17 cellular contexts compared by ENCODE assay signal in the genomic region with DNA sequence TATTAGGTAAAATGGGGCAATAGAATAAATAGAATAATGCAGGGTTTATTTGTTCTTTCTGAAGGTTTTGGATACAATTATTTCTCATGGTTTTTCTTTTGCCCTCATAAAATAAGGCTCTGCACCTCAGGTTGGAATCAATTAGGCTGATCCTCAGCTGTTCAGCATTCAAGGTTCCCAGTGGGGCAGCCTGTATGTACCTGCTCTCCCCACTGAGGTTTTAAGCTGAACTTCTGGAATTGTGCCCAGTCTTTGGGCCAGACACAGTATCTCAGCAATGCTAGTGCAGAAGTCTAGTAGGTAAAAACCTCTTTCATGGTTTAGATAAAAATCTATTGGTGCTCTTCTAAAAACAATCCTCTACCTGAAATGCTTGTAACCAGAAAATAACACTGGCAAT.
"Had no signal": no experiment of that assay in that cellular context is flagged by ENCODE, and none has a peak within 500 bp of the region (broad histone marks: within the 10 kb centered on the region; RNA-seq: fewer than 3 reads in every experiment).

No MANE protein-coding gene starts in this region.

- H3K9me3 Mint-ChIP-seq: activated CD4-positive, alpha-beta memory T cell treated with anti-CD3 and anti-CD28 coated beads for 36 hours; activated naive CD8-positive, alpha-beta T cell treated with anti-CD3 and anti-CD28 coated beads, Interleukin-2, amount 10 ng/mL, durations not matched to agents 7 days and 5 days; neural progenitor cell had no signal

- H3K4me1 Mint-ChIP-seq: activated naive CD8-positive, alpha-beta T cell treated with anti-CD3 and anti-CD28 coated beads, Interleukin-2, amount 10 ng/mL, durations not matched to agents 7 days and 5 days had no signal

- H3K4me1 ChIP-seq: gastrocnemius medialis, neural progenitor cell, pancreas, uterus had no signal

- H3K27me3 ChIP-seq: gastrocnemius medialis, hepatocyte, neural progenitor cell, pancreas, uterus had no signal

- ATAC-seq: effector memory CD8-positive, alpha-beta T cell; gastrocnemius medialis; pancreas had no signal

- DNase-seq: activated CD4-positive, alpha-beta memory T cell treated with anti-CD3 and anti-CD28 coated beads for 36 hours; activated CD4-positive, alpha-beta T cell treated with anti-CD3 and anti-CD28 coated beads for 1 hour; activated gamma-delta T cell; activated naive CD8-positive, alpha-beta T cell treated with anti-CD3 and anti-CD28 coated beads, Interleukin-2, amount 10 ng/mL, durations not matched to agents 7 days and 5 days; activated T-cell treated with anti-CD3 and anti-CD28 coated beads, Interleukin-2, amount 50 U/mL, for 48 hours; anterior cingulate cortex; effector memory CD8-positive, alpha-beta T cell; gastrocnemius medialis; kidney; pancreas; stimulated activated CD4-positive, alpha-beta T cell treated with anti-CD3 and anti-CD28 coated beads, Interleukin-15, amount 100 ng/mL, for 24 hours; stimulated activated CD4-positive, alpha-beta T cell treated with anti-CD3 and anti-CD28 coated beads, Interleukin-4, amount 100 ng/mL, for 24 hours; uterus had no signal

- H3K36me3 Mint-ChIP-seq: activated CD4-positive, alpha-beta memory T cell treated with anti-CD3 and anti-CD28 coated beads for 36 hours; activated naive CD8-positive, alpha-beta T cell treated with anti-CD3 and anti-CD28 coated beads, Interleukin-2, amount 10 ng/mL, durations not matched to agents 7 days and 5 days; neural progenitor cell had no signal

- H3K27ac Mint-ChIP-seq: activated CD4-positive, alpha-beta memory T cell treated with anti-CD3 and anti-CD28 coated beads for 36 hours; activated naive CD8-positive, alpha-beta T cell treated with anti-CD3 and anti-CD28 coated beads, Interleukin-2, amount 10 ng/mL, durations not matched to agents 7 days and 5 days; effector memory CD8-positive, alpha-beta T cell; neural progenitor cell; stimulated activated naive CD8-positive, alpha-beta T cell treated with anti-CD3 and anti-CD28 coated beads, Interleukin-15, Interleukin-2, amounts not matched to agents 100 ng/mL and 50 ng/mL, for 24 hours had no signal

- H3K36me3 ChIP-seq: gastrocnemius medialis, neural progenitor cell, pancreas, uterus had no signal

- H3K9me3 ChIP-seq: gastrocnemius medialis, pancreas, uterus had no signal

- FAIRE-seq: kidney, pancreas had no signal

- H3K9ac ChIP-seq: neural progenitor cell had no signal

- H3K27me3 Mint-ChIP-seq: activated CD4-positive, alpha-beta memory T cell treated with anti-CD3 and anti-CD28 coated beads for 36 hours; activated naive CD8-positive, alpha-beta T cell treated with anti-CD3 and anti-CD28 coated beads, Interleukin-2, amount 10 ng/mL, durations not matched to agents 7 days and 5 days; effector memory CD8-positive, alpha-beta T cell; stimulated activated naive CD8-positive, alpha-beta T cell treated with anti-CD3 and anti-CD28 coated beads, Interleukin-15, Interleukin-2, amounts not matched to agents 100 ng/mL and 50 ng/mL, for 24 hours had no signal

- H3K27ac ChIP-seq: epithelial cell of prostate, gastrocnemius medialis, hepatocyte, neural progenitor cell, pancreas, uterus had no signal

- H3K4me2 ChIP-seq: hepatocyte, neural progenitor cell had no signal

- H2AFZ ChIP-seq: hepatocyte, neural progenitor cell had no signal

- H3K79me2 ChIP-seq: hepatocyte had no signal

- H3K4me3 Mint-ChIP-seq: activated CD4-positive, alpha-beta memory T cell treated with anti-CD3 and anti-CD28 coated beads for 36 hours; activated naive CD8-positive, alpha-beta T cell treated with anti-CD3 and anti-CD28 coated beads, Interleukin-2, amount 10 ng/mL, durations not matched to agents 7 days and 5 days; effector memory CD8-positive, alpha-beta T cell; neural progenitor cell; stimulated activated naive CD8-positive, alpha-beta T cell treated with anti-CD3 and anti-CD28 coated beads, Interleukin-15, Interleukin-2, amounts not matched to agents 100 ng/mL and 50 ng/mL, for 24 hours had no signal

- H3K4me3 ChIP-seq: gastrocnemius medialis, hepatocyte, neural progenitor cell, pancreas, uterus had no signal
